Comparison of ENCODE assay signal across 14 cellular contexts in the genomic region with DNA sequence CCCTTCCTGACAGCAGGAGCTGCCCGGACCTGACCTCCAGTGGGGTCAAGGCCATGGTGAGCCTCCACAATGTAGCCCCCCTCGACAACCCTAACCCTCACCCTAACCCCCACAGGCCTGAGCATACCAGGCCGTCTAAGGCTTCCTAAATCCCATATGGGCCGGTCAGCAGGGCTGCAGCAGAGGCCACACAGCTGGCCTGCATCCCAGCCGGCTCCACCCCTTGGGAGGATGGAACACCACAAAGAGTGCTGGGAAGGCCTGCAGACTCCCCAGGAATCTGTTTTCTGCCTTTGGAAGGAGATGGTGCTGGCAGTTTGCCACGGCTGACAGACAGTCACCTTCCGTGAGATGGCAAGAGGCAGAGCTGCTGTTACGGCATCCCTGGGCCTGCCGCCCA. TPM values are rescaled to one million over a fixed set of nuclear protein-coding genes. Genes with fewer than 3 reads are reported as not detected.
DNase-seq lines count a peak whose midpoint lies in the region; ATAC-seq and TF ChIP-seq lines count a peak whose summit lies in the region.
"Had no signal": no experiment of that assay in that cellular context is flagged by ENCODE, and none has a peak within 500 bp of the region (broad histone marks: within the 10 kb centered on the region; RNA-seq: fewer than 3 reads in every experiment).

No MANE protein-coding gene starts in this region.

- H3K4me3 Mint-ChIP-seq in chondrocyte (ENCODE audit: unreplicated experiment), result no peak overlapping the region
- H3K4me3 Mint-ChIP-seq: activated T-cell treated with anti-CD3 and anti-CD28 coated beads, Interleukin-2, amount 50 U/mL, for 24 hours; mesothelial cell of epicardium had no signal

- peak; percentile 5 for DNase-seq in activated CD8-positive, alpha-beta memory T cell treated with anti-CD3 and anti-CD28 coated beads, Interleukin-2, amount 50 U/mL, for 4 hours
- no peak for DNase-seq in activated CD8-positive, alpha-beta memory T cell treated with anti-CD3 and anti-CD28 coated beads for 24 hours
- DNase-seq in MG63 (peak; percentile 24), chondrocyte (ENCODE audit: low spot score) (peak; percentile 62), posterior cingulate gyrus (peak in 8 of 10 donors; percentile 25 to 90 (median 50)), GM19238 (ENCODE audit: insufficient read length, low spot score) (no peak), GF-D8 (lab: John Stamatoyannopoulos, UW) (no peak)
- DNase-seq: activated T-cell treated with anti-CD3 and anti-CD28 coated beads, Interleukin-2, amount 50 U/mL, for 24 hours; NCI-H187 treated with DMSO at 0.1 percent for 48 hours had no signal

- peaks cover 48% of the 10 kb centered on the region for H3K27me3 Mint-ChIP-seq in chondrocyte (ENCODE audit: low read depth)

- H3K36me3 Mint-ChIP-seq in chondrocyte (ENCODE audit: low read depth), result no peaks in the 10 kb centered on the region
- H3K36me3 Mint-ChIP-seq: mesothelial cell of epicardium had no signal

- H3K4me1 Mint-ChIP-seq in chondrocyte (ENCODE audit: low read depth), result peaks cover 8% of the 10 kb centered on the region

- no peak overlapping the region for H3K4me3 ChIP-seq in MG63
- H3K4me3 ChIP-seq: tibial artery had no signal

- H3K36me3 ChIP-seq in MG63, result no peaks in the 10 kb centered on the region
- H3K36me3 ChIP-seq: tibial artery had no signal

- ATAC-seq in HG02759 (IDR thresholded peaks at IDR 0.05; ENCODE audit: unreplicated experiment), result no peak

- peaks cover 4% of the 10 kb centered on the region; the same call in 1 of the 2 replicates for H3K27me3 ChIP-seq in MG63

- H3K27ac Mint-ChIP-seq in chondrocyte (ENCODE audit: unreplicated experiment), result no peak overlapping the region
- H3K27ac Mint-ChIP-seq: activated T-cell treated with anti-CD3 and anti-CD28 coated beads, Interleukin-2, amount 50 U/mL, for 24 hours; mesothelial cell of epicardium had no signal

- H3K9me3 ChIP-seq in MG63, result no peaks in the 10 kb centered on the region
- H3K9me3 ChIP-seq: tibial artery had no signal

- intact Hi-C loops in posterior cingulate gyrus (cut with DNase I), result no loop called here

- no peak for TF ChIP-seq CTCF in chondrocyte (IDR thresholded peaks at IDR 0.05)

- H3K9me3 Mint-ChIP-seq in chondrocyte (ENCODE audit: low read depth), result no peaks in the 10 kb centered on the region
- H3K9me3 Mint-ChIP-seq: activated T-cell treated with anti-CD3 and anti-CD28 coated beads, Interleukin-2, amount 50 U/mL, for 24 hours; mesothelial cell of epicardium had no signal

RNA-seq across cellular contexts. Expression of gene TMEM179, which starts 2.8 kb away (rescaled TPM):
- total RNA-seq in MG63 (2014; rRNA removed; shearing (Covaris generic); ENCODE audit: low replicate concordance), result 1.1 TPM in 1 of 2 replicates, not detected in the other
- total RNA-seq in chondrocyte, result 0.54 to 1.2 TPM (median 0.75 TPM) in 3 replicates
- total RNA-seq: omental fat pad had no signal

RNA-seq across cellular contexts. Expression of gene C14orf180, which starts 22.2 kb away (rescaled TPM):
- total RNA-seq in MG63 (2014; rRNA removed; shearing (Covaris generic); ENCODE audit: low replicate concordance), result not detected in 2 replicates
- not detected in 3 replicates for total RNA-seq in chondrocyte
- total RNA-seq: fibroblast of lung had no signal

Comparison
In these comparisons a context has a peak if more than half of its experiments do, and no peak if none do; other contexts are left out.
1. DNase-seq: peak in activated CD8-positive, alpha-beta memory T cell treated with anti-CD3 and anti-CD28 coated beads, Interleukin-2, amount 50 U/mL, for 4 hours (single experiment), MG63 (single experiment), chondrocyte (single experiment) and posterior cingulate gyrus (8 of 10); none in activated CD8-positive, alpha-beta memory T cell treated with anti-CD3 and anti-CD28 coated beads for 24 hours (single experiment), GM19238 (single experiment) and GF-D8 (single experiment).